ENCODE assay signal across 1 cellular context in the genomic region with DNA sequence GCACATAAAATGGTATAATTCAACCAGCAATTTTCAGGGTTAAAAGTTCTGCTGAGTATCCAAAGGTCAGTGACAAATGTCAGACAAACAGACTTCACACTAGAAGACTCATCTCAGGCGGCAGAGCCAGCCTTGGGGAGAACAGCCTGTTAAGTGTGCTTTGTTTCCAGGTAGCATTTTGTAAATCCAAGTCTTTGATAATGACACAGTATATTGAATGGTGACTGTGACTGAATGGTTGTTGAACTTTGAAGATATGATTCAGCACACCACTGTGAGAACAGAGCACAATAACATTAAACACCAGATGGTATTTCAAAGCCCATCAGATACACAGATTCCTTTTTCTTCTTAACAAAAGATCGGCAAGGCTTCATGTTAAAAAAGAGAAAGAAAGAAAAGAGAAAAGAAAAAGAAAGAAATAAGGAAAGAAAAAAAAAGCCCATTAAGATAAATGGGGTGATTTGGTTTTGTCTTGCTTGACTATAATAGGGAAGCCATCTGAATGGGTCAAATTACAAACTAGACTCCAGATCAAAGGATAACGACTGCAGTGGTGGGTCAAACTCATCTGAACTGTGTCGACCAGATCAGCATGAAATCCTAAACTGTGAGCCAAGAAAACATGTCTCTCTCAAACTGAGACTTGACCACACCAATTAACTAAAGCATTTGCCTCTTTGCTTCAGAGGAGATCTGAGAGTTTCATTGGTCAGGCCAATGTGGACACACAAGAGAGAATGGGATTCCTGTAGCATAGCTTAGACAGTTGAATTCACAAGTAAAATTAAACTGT.
TF ChIP-seq lines count a peak whose summit lies in the region.

No MANE protein-coding gene starts in this region.

TF ChIP-seq in H1, 55 proteins besides CTCF, POLR2A, EP300 and RAD21:
- no peak for TF ChIP-seq TBP (IDR thresholded peaks at IDR 0.05; ENCODE audit: low read depth, low read length)
- TF ChIP-seq FOSL1 (IDR thresholded peaks at IDR 0.05; ENCODE audit: insufficient read depth, low read depth, low read length), result no peak
- no peak for TF ChIP-seq BRCA1 (IDR thresholded peaks at IDR 0.05; ENCODE audit: low read depth, low read length)
